24 cellular contexts compared by ENCODE assay signal in genomic region chr1:182724215-182724614, GRCh38. TPM values are rescaled to one million over a fixed set of nuclear protein-coding genes. Genes with fewer than 3 reads are reported as not detected.
A peak's percentile ranks its signal among the peaks of the same experiment; 100 is the strongest.
DNase-seq lines count a peak whose midpoint lies in the region; ATAC-seq, FAIRE-seq and TF ChIP-seq lines count a peak whose summit lies in the region.
"Had no signal": no experiment of that assay in that cellular context is flagged by ENCODE, and none has a peak within 500 bp of the region (broad histone marks: within the 10 kb centered on the region; RNA-seq: fewer than 3 reads in every experiment).

No MANE protein-coding gene starts in this region.

- ATAC-seq in A549, result no peak
- ATAC-seq in activated T-cell treated with anti-CD3 and anti-CD28 coated beads, Interleukin-2, amount 50 U/mL, for 72 hours (replicated peaks in 1 of 2), result no peak

- no peaks in the 10 kb centered on the region for H3K9me3 Mint-ChIP-seq in activated T-cell treated with anti-CD3 and anti-CD28 coated beads, Interleukin-2, amount 50 U/mL, for 72 hours
- H3K9me3 Mint-ChIP-seq: CD14-positive monocyte; CD4-positive, alpha-beta T cell; CD8-positive, alpha-beta memory T cell had no signal

- CTCF ChIA-PET in A549 (lab: Yijun Ruan, JAX), result interaction anchor here (1.3 kb wide), 1 partner anchor 59 kb away, joined by 4 read pairs; no protein-coding TSS in a partner anchor

- TF ChIP-seq CTCF in A549 (IDR thresholded peaks at IDR 0.05), result no peak
- TF ChIP-seq CTCF in fibroblast of mammary gland (conservative IDR thresholded peaks at IDR 0.05; ENCODE audit: control insufficient read depth, insufficient read depth, low read depth, low read length), result no peak

- H3K27ac Mint-ChIP-seq in activated T-cell treated with anti-CD3 and anti-CD28 coated beads, Interleukin-2, amount 50 U/mL, for 72 hours, result no peak overlapping the region
- H3K27ac Mint-ChIP-seq: CD14-positive monocyte; CD4-positive, alpha-beta T cell; CD8-positive, alpha-beta memory T cell had no signal

- no peak overlapping the region for H3K4me3 ChIP-seq in A549
- H3K4me3 ChIP-seq in fibroblast of mammary gland (ENCODE audit: control insufficient read depth, low read depth, low read length), result no peak overlapping the region
- H3K4me3 ChIP-seq: BLaER1 treated with 17β-estradiol and CSF1 and Interleukin-3, amounts not matched to agents 10 nM and 100 nM; GM23248 had no signal

- H3K4me2 ChIP-seq in A549, result no peak overlapping the region

- no peak overlapping the region for H3K27ac ChIP-seq in A549
- H3K27ac ChIP-seq: 22Rv1, GM23248 had no signal

- peaks cover 17% of the 10 kb centered on the region for H3K27me3 Mint-ChIP-seq in activated T-cell treated with anti-CD3 and anti-CD28 coated beads, Interleukin-2, amount 50 U/mL, for 72 hours (ENCODE audit: low read depth)

- DNase-seq in DMS 273 (lab: John Stamatoyannopoulos, UW; ENCODE audit: unreplicated experiment), result peak; percentile 15
- DNase-seq in DMS 273 treated with DMSO at 0.1 percent for 48 hours (lab: John Stamatoyannopoulos, UW), result no peak
- DNase-seq in A549 (ENCODE audit: low read depth in 1 of 2, low spot score in 1 of 2), result no peak
- peak; percentile 38 for DNase-seq in NCI-H69 (lab: John Stamatoyannopoulos, UW)
- peak; percentile 7 for DNase-seq in fibroblast of mammary gland (ENCODE audit: low read depth)
- no peak for DNase-seq in activated T-cell treated with anti-CD3 and anti-CD28 coated beads, Interleukin-2, amount 50 U/mL, for 72 hours
- no peak for DNase-seq in stimulated activated CD4-positive, alpha-beta T cell treated with anti-CD3 and anti-CD28 coated beads, Interleukin-4, amount 100 ng/mL, for 1 hour
- DNase-seq: ACHN; AML-193; BE2C; CD4-positive, alpha-beta T cell; CD8-positive, alpha-beta memory T cell; DMS153; DND-41; GM23248; H7; HCEC 1CT had no signal

- POLR2A ChIA-PET in A549 (lab: Yijun Ruan, JAX), result no interaction called here

- no peaks in the 10 kb centered on the region for H3K4me1 ChIP-seq in A549
- H3K4me1 ChIP-seq: BE2C had no signal

- no peak for TF ChIP-seq RAD21 in A549 (conservative IDR thresholded peaks at IDR 0.05 in 1 of 2, IDR thresholded peaks at IDR 0.05 in 1 of 2)

- TF ChIP-seq EP300 in A549 (IDR thresholded peaks at IDR 0.05), result no peak

- FAIRE-seq in A549 (lab: Jason Lieb, UNC), result no peak
- FAIRE-seq: A204.1, G401.6, GM12892, H1 had no signal

- peaks cover 20% of the 10 kb centered on the region for H3K4me1 Mint-ChIP-seq in activated T-cell treated with anti-CD3 and anti-CD28 coated beads, Interleukin-2, amount 50 U/mL, for 72 hours (ENCODE audit: low read depth)
- H3K4me1 Mint-ChIP-seq: CD14-positive monocyte; CD8-positive, alpha-beta memory T cell had no signal

- 73% methylated on average over 2 of the region's 2 CpGs for WGBS in A549 (ENCODE audit: missing lambda C conversion rate)

- no peak overlapping the region for H3K4me3 Mint-ChIP-seq in activated T-cell treated with anti-CD3 and anti-CD28 coated beads, Interleukin-2, amount 50 U/mL, for 72 hours
- H3K4me3 Mint-ChIP-seq: CD14-positive monocyte; CD4-positive, alpha-beta T cell; CD8-positive, alpha-beta memory T cell had no signal

- no peak for TF ChIP-seq POLR2A in A549 (IDR thresholded peaks at IDR 0.05; ENCODE audit: low read length)

- no peaks in the 10 kb centered on the region for H3K9me3 ChIP-seq in A549
- H3K9me3 ChIP-seq: BE2C; BLaER1 treated with 17β-estradiol and CSF1 and Interleukin-3, amounts not matched to agents 10 nM and 100 nM had no signal

- H3K36me3 Mint-ChIP-seq in activated T-cell treated with anti-CD3 and anti-CD28 coated beads, Interleukin-2, amount 50 U/mL, for 72 hours (ENCODE audit: insufficient read depth in 2 of 2), result no peaks in the 10 kb centered on the region
- H3K36me3 Mint-ChIP-seq: CD14-positive monocyte; CD8-positive, alpha-beta memory T cell had no signal

TF ChIP-seq in A549, 52 proteins besides CTCF, POLR2A, EP300 and RAD21:
- TF ChIP-seq MAFK (IDR thresholded peaks at IDR 0.05; ENCODE audit: partially characterized antibody) (peak; percentile 52), SMC3 (IDR thresholded peaks at IDR 0.05) (no peak)

RNA-seq across cellular contexts. Expression of gene RGS8, which starts 39.8 kb away (rescaled TPM):
- polyA plus RNA-seq in A549 (2011; rRNA removed) (not detected in 2 replicates), A549 (2017; fragmentation: RNase III; extraction: RNeasy Plus Mini Kit Qiagen cat#74134 plus additional on column Dnase treatment) (not detected in 3 replicates)
- polyA plus RNA-seq in A549 (2012; cell fraction: cytosol; rRNA removed), result not detected in 2 replicates
- polyA plus RNA-seq in A549 (2012; cell fraction: nucleus; rRNA removed), result not detected in 2 replicates
- polyA minus RNA-seq in A549 (2011; rRNA and poly(A)+ RNA removed), result not detected in 2 replicates
- under 1 TPM in 1 of 2 donors, not detected in 1; 0.05 TPM for total RNA-seq in activated T-cell treated with anti-CD3 and anti-CD28 coated beads, Interleukin-2, amount 50 U/mL, for 72 hours
- total RNA-seq: CD4-positive, alpha-beta T cell; CD8-positive, alpha-beta memory T cell; GM23248 had no signal
- polyA plus RNA-seq: CD14-positive monocyte; CD8-positive, alpha-beta memory T cell; GM23248 had no signal

Comparison
In these comparisons a context has a peak if more than half of its experiments do, and no peak if none do; other contexts are left out.
1. DNase-seq: peak in DMS 273 (single experiment), NCI-H69 (single experiment) and fibroblast of mammary gland (single experiment); none in DMS 273 treated with DMSO at 0.1 percent for 48 hours (single experiment), A549 (0 of 2), activated T-cell treated with anti-CD3 and anti-CD28 coated beads, Interleukin-2, amount 50 U/mL, for 72 hours (0 of 2) and stimulated activated CD4-positive, alpha-beta T cell treated with anti-CD3 and anti-CD28 coated beads, Interleukin-4, amount 100 ng/mL, for 1 hour (single experiment).